Comparison of ENCODE assay signal across 31 cellular contexts in genomic region chr1:114097109-114097508, GRCh38. TPM values are rescaled to one million over a fixed set of nuclear protein-coding genes. Genes with fewer than 3 reads are reported as not detected.
"Had no signal": no experiment of that assay in that cellular context is flagged by ENCODE, and none has a peak within 500 bp of the region (broad histone marks: within the 10 kb centered on the region; RNA-seq: fewer than 3 reads in every experiment).

No MANE protein-coding gene starts in this region.

- DNase-seq: activated B cell treated with CpG ODN at 0.5 μM for 24 hours; activated CD4-positive, alpha-beta memory T cell treated with anti-CD3 and anti-CD28 coated beads for 36 hours; activated CD4-positive, alpha-beta T cell treated with anti-CD3 and anti-CD28 coated beads for 1 hour; activated CD4-positive, alpha-beta T cell treated with anti-CD3 and anti-CD28 coated beads, Interleukin-2, amount 10 ng/mL, durations not matched to agents 7 days and 5 days; activated naive CD4-positive, alpha-beta T cell treated with anti-CD3 and anti-CD28 coated beads, Interleukin-2, amount 50 U/mL, for 16 hours; activated T-cell treated with anti-CD3 and anti-CD28 coated beads for 4 hours; activated T-cell treated with anti-CD3 and anti-CD28 coated beads, Interleukin-2, amount 50 U/mL, for 48 hours; MV-4-11; NCI-H1092 treated with DMSO at 0.1 percent for 48 hours; NCI-H1417 treated with DMSO at 0.1 percent for 48 hours; NCI-H1694 treated with DMSO at 0.1 percent for 48 hours; NCI-H2029 treated with DMSO at 0.1 percent for 48 hours; NCI-H345; NCI-H510A; NCI-H526 treated with DMSO at 0.1 percent for 48 hours; NCI-H82; NK-92 treated with Interleukin-12 subunit alpha and Interleukin-12 subunit beta, amount 100 ng/mL, for 24 hours; OCI-M1; RPMI8226; SHP77 treated with DMSO at 0.1 percent for 48 hours; T-cell; T-helper 2 cell; T1000 had no signal

- H3K4me1 ChIP-seq: ascending aorta, body of pancreas had no signal

- ATAC-seq: activated T-helper 17 cell treated with anti-CD3 and anti-CD28 coated beads, Interleukin-2, amount 50 U/mL, for 72 hours; body of pancreas; Panc1; T-cell had no signal

- H3K27me3 ChIP-seq: ascending aorta, body of pancreas had no signal

- H3K9me3 ChIP-seq: ascending aorta, body of pancreas had no signal

- H3K27ac ChIP-seq: ascending aorta, body of pancreas, KMS-11 had no signal

- H3K4me3 ChIP-seq: ascending aorta, body of pancreas had no signal

- H3K36me3 ChIP-seq: ascending aorta had no signal

RNA-seq across cellular contexts. Expression of gene SYT6, which starts 56.6 kb away (rescaled TPM):
- total RNA-seq: activated B cell treated with CpG ODN at 0.5 μM for 24 hours; activated CD4-positive, alpha-beta memory T cell treated with anti-CD3 and anti-CD28 coated beads for 36 hours; activated CD4-positive, alpha-beta T cell treated with anti-CD3 and anti-CD28 coated beads, Interleukin-2, amount 10 ng/mL, durations not matched to agents 7 days and 5 days; activated CD8-positive, alpha-beta memory T cell treated with anti-CD3 and anti-CD28 coated beads for 36 hours; activated T-helper 17 cell treated with anti-CD3 and anti-CD28 coated beads, Interleukin-2, amount 50 U/mL, for 72 hours; ascending aorta; MCF 10A; SK-MEL-5 had no signal
